8 cellular contexts compared by ENCODE assay signal in the genomic region with DNA sequence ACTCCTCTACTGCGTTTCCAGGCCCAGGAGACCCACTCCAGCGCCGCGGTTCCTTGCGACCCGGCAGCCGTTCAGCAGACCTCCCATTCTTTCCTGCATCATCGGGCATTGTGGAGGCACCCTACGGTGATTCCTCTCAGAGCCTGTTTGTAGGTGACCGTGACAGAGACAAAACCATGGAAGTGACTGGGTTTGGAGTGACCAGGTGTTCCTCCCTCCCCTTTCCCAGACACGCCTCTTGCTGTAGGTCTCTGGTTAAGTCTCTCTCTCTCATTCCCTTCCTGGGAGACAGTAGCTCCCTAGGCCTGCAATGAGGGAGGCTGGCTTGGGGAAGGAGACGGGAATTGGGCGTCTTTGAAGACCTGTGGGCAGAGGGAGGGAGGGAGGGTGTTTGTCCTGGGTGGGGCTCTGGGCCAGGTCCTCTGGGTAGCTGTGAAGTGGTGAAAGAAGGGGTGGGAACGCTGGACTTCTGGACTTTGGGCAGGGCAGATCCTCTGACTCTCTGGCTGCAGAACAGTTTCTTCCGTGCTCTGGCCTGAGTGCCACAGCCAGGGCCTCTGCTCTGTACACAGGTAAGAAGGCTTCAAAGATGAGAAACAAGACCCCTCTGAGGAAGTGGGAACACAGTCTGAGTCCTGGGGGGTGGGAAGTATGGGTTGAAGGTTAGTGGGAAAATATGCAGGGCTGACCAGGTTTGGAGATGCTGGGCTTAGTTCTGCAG. TPM values are rescaled to one million over a fixed set of nuclear protein-coding genes. Genes with fewer than 3 reads are reported as not detected.
A peak's percentile ranks its signal among the peaks of the same experiment; 100 is the strongest.
DNase-seq lines count a peak whose midpoint lies in the region; ATAC-seq, FAIRE-seq and TF ChIP-seq lines count a peak whose summit lies in the region.

No MANE protein-coding gene starts in this region.

- H3K23ac ChIP-seq in IMR-90 (ENCODE audit: low read depth, low read length): peak overlapping the region; percentile 49

- H2AFZ ChIP-seq in IMR-90 (replicated peaks; ENCODE audit: low read length, poor library complexity): peak overlapping the region; percentile 92
- H2AFZ ChIP-seq in astrocyte (ENCODE audit: low read depth, low read length): peak overlapping the region; percentile 90

- CTCF ChIA-PET in IMR-90 (lab: Yijun Ruan, JAX): interaction anchor here (1.4 kb wide), 1 partner anchor 84 kb away, joined by 6 read pairs; no protein-coding TSS in a partner anchor

- H3K27me3 ChIP-seq in IMR-90 (ENCODE audit: control insufficient read depth, insufficient read depth, low read length) (no peaks in the 10 kb centered on the region), astrocyte (ENCODE audit: insufficient read depth, low read length) (no peaks in the 10 kb centered on the region)

- no peaks in the 10 kb centered on the region for H3K9me3 ChIP-seq in IMR-90 (ENCODE audit: control insufficient read depth, insufficient read depth, low read length)
- H3K9me3 ChIP-seq in astrocyte (ENCODE audit: insufficient read depth, low read depth, low read length): no peaks in the 10 kb centered on the region

- H3K4ac ChIP-seq in IMR-90 (ENCODE audit: low read depth, low read length): peak overlapping the region; percentile 96

- H3K27ac ChIP-seq in IMR-90 (ENCODE audit: insufficient read depth, low read length) (peak overlapping the region; percentile 93), astrocyte (ENCODE audit: low read depth, low read length) (peak overlapping the region; percentile 94)

- H3K56ac ChIP-seq in IMR-90 (ENCODE audit: extremely low read depth, insufficient read depth, low read length): no peak overlapping the region

- 100% methylated on average over 1 of the region's 15 CpGs; no CpG with 5 or more reads in 1 of the 2 experiments for WGBS in IMR-90 (ENCODE audit: extremely low coverage in 2 of 2, insufficient read length in 1 of 2), 2 experiments

- H3K79me1 ChIP-seq in IMR-90 (ENCODE audit: low read depth in 1 of 2, low read length in 2 of 2): peaks cover 17 to 35% of the 10 kb centered on the region in 2 experiments

- TF ChIP-seq CTCF in CD14-positive monocyte (IDR thresholded peaks at IDR 0.05) (no peak), IMR-90 (conservative IDR thresholded peaks at IDR 0.05; ENCODE audit: low read depth, low read length) (no peak), astrocyte (IDR thresholded peaks at IDR 0.05; ENCODE audit: insufficient read depth, low read depth, low read length) (no peak)

- H3K14ac ChIP-seq in IMR-90 (replicated peaks; ENCODE audit: low read depth, low read length): peak overlapping the region; percentile 100

- H3K36me3 Mint-ChIP-seq in CD14-positive monocyte (peaks cover 22 to 25% of the 10 kb centered on the region in 2 donors), astrocyte (ENCODE audit: low read depth, unreplicated experiment) (peaks cover 10% of the 10 kb centered on the region)

- peak overlapping the region; percentile 53 for H3K4me3 ChIP-seq in IMR-90 (ENCODE audit: insufficient read depth, low read depth, low read length)
- H3K4me3 ChIP-seq in astrocyte (ENCODE audit: insufficient read depth, low read depth, low read length): peak overlapping the region; percentile 97

- DNase-seq in CD14-positive monocyte (ENCODE audit: low spot score): no peak
- DNase-seq in IMR-90: no peak
- no peak for DNase-seq in astrocyte (ENCODE audit: low read depth)
- peak; percentile 61 for DNase-seq in iPS-NIHi11 (ENCODE audit: low spot score)
- no peak for DNase-seq in stimulated activated naive CD8-positive, alpha-beta T cell treated with anti-CD3 and anti-CD28 coated beads, Interleukin-15, amount 100 ng/mL, for 72 hours
- no peak for DNase-seq in NK-92 treated with Interleukin-12 subunit alpha and Interleukin-12 subunit beta, amount 100 ng/mL, for 24 hours (lab: John Stamatoyannopoulos, UW)
- no peak for DNase-seq in stimulated activated naive CD4-positive, alpha-beta T cell (lab: John Stamatoyannopoulos, UW)
- DNase-seq in medulla oblongata (ENCODE audit: extremely low spot score): no peak

- peak overlapping the region; percentile 93 for H3K4me2 ChIP-seq in IMR-90 (ENCODE audit: low read depth, low read length)
- H3K4me2 ChIP-seq in astrocyte (ENCODE audit: low read length): peak overlapping the region; percentile 95

- H2BK5ac ChIP-seq in IMR-90 (ENCODE audit: low read depth, low read length, poor library complexity, severe bottlenecking): peak overlapping the region; percentile 95

- no peaks in the 10 kb centered on the region for H3K9me3 Mint-ChIP-seq in CD14-positive monocyte
- H3K9me3 Mint-ChIP-seq in astrocyte (ENCODE audit: unreplicated experiment): no peaks in the 10 kb centered on the region
- H3K9me3 Mint-ChIP-seq in stimulated activated naive CD8-positive, alpha-beta T cell treated with anti-CD3 and anti-CD28 coated beads, Interleukin-15, amount 100 ng/mL, for 72 hours: no peaks in the 10 kb centered on the region

- FAIRE-seq in astrocyte (lab: Jason Lieb, UNC): no peak

- in situ Hi-C loops in IMR-90 (cut with MboI; ENCODE audit: low sequenced_read_pairs): no loop called here

- peak overlapping the region; percentile 28 for H3K18ac ChIP-seq in IMR-90 (ENCODE audit: low read depth, low read length)

- peaks cover 9% of the 10 kb centered on the region; the same call in 1 of the 2 replicates for H3K4me1 ChIP-seq in IMR-90 (ENCODE audit: control insufficient read depth, insufficient read depth, low read length)
- H3K4me1 ChIP-seq in astrocyte (ENCODE audit: insufficient read depth, low read length): peaks cover 30% of the 10 kb centered on the region

- no peak for TF ChIP-seq RAD21 in IMR-90 (IDR thresholded peaks at IDR 0.05; ENCODE audit: low read length)

- H4K20me1 ChIP-seq in IMR-90 (ENCODE audit: insufficient read depth, low read length): no peaks in the 10 kb centered on the region
- no peaks in the 10 kb centered on the region for H4K20me1 ChIP-seq in astrocyte (ENCODE audit: insufficient read depth, low read length)

- peak overlapping the region; percentile 92 for H2AK5ac ChIP-seq in IMR-90 (ENCODE audit: low read depth, low read length)

- peaks cover 4% of the 10 kb centered on the region; the same call in 1 of the 2 replicates for H3K9me1 ChIP-seq in IMR-90 (ENCODE audit: insufficient read depth, low read length)

- H2BK20ac ChIP-seq in IMR-90 (ENCODE audit: low read depth, low read length): peak overlapping the region; percentile 29

- peak overlapping the region; percentile 84 for H4K5ac ChIP-seq in IMR-90 (ENCODE audit: low read depth, low read length)

- H3K9ac ChIP-seq in IMR-90 (ENCODE audit: low read depth, low read length) (peak overlapping the region; percentile 91), astrocyte (ENCODE audit: low read length) (peak overlapping the region; percentile 98)

- H3K27ac Mint-ChIP-seq in CD14-positive monocyte: peak overlapping the region; percentile 90 to 100 (median 99)
- H3K27ac Mint-ChIP-seq in astrocyte (ENCODE audit: unreplicated experiment): peak overlapping the region; percentile 100
- H3K27ac Mint-ChIP-seq in stimulated activated naive CD8-positive, alpha-beta T cell treated with anti-CD3 and anti-CD28 coated beads, Interleukin-15, amount 100 ng/mL, for 72 hours: peak overlapping the region; percentile 98 to 99

- H3K4me1 Mint-ChIP-seq in CD14-positive monocyte: peaks cover 25% of the 10 kb centered on the region
- peaks cover 15% of the 10 kb centered on the region for H3K4me1 Mint-ChIP-seq in astrocyte (ENCODE audit: low read depth, unreplicated experiment)
- peaks cover 40% of the 10 kb centered on the region for H3K4me1 Mint-ChIP-seq in stimulated activated naive CD8-positive, alpha-beta T cell treated with anti-CD3 and anti-CD28 coated beads, Interleukin-15, amount 100 ng/mL, for 72 hours

- H3K27me3 Mint-ChIP-seq in CD14-positive monocyte (ENCODE audit: low read depth in 3 of 3) (peaks cover 0 to 2% (median 0%) of the 10 kb centered on the region in 3 donors), astrocyte (ENCODE audit: low read depth, unreplicated experiment) (no peaks in the 10 kb centered on the region)
- H3K27me3 Mint-ChIP-seq in stimulated activated naive CD8-positive, alpha-beta T cell treated with anti-CD3 and anti-CD28 coated beads, Interleukin-15, amount 100 ng/mL, for 72 hours: no peaks in the 10 kb centered on the region

- no peak overlapping the region; the same call in 2 of the 3 replicates for H2BK15ac ChIP-seq in IMR-90 (ENCODE audit: low read depth, low read length)

- H4K8ac ChIP-seq in IMR-90 (ENCODE audit: low read depth in 2 of 2, low read length in 2 of 2): peak overlapping the region; percentile 69 to 97

- peaks cover 30% of the 10 kb centered on the region for H3K79me2 ChIP-seq in astrocyte (ENCODE audit: insufficient read depth, low read length)

- TF ChIP-seq POLR2A in IMR-90 (IDR thresholded peaks at IDR 0.05; ENCODE audit: low read depth, low read length): no peak

- POLR2A ChIA-PET in IMR-90 (lab: Charles Lee; ENCODE audit: unreplicated experiment): no interaction called here

- peak overlapping the region; percentile 64 for H2BK120ac ChIP-seq in IMR-90 (ENCODE audit: low read depth, low read length)

- H3K4me3 Mint-ChIP-seq in CD14-positive monocyte: peak overlapping the region; percentile 85 to 96
- peak overlapping the region; percentile 96 for H3K4me3 Mint-ChIP-seq in astrocyte (ENCODE audit: unreplicated experiment)
- H3K4me3 Mint-ChIP-seq in stimulated activated naive CD8-positive, alpha-beta T cell treated with anti-CD3 and anti-CD28 coated beads, Interleukin-15, amount 100 ng/mL, for 72 hours: peak overlapping the region; percentile 88 to 93

- no TSS peak for BruUV-seq in IMR-90 (replicated peaks; lab: Mats Ljungman, UMichigan)

- H3K36me3 ChIP-seq in IMR-90 (ENCODE audit: control insufficient read depth, insufficient read depth, low read length) (peaks cover 19% of the 10 kb centered on the region), astrocyte (ENCODE audit: insufficient read depth, low read length) (peaks cover 8% of the 10 kb centered on the region)

- peak overlapping the region; percentile 91 for H4K91ac ChIP-seq in IMR-90 (ENCODE audit: insufficient read depth, low read depth, low read length)

- dilution Hi-C loops in IMR-90 (cut with HindIII; ENCODE audit: low sequenced_read_pairs, unreplicated experiment): no loop called here

- ATAC-seq in IMR-90 (ENCODE audit: low read depth): no peak
- ATAC-seq in stimulated activated naive CD8-positive, alpha-beta T cell treated with anti-CD3 and anti-CD28 coated beads, Interleukin-15, amount 100 ng/mL, for 72 hours: no peak

- intact Hi-C loops in CD14-positive monocyte (cut with micrococcal nuclease): no loop called here
- intact Hi-C loops in IMR-90 (cut with micrococcal nuclease): no loop called here

- peak overlapping the region; percentile 94 for H2AK9ac ChIP-seq in IMR-90 (replicated peaks; ENCODE audit: low read depth, low read length, poor library complexity)

RNA-seq across cellular contexts. Expression of a gene that starts 0.8 kb away (rescaled TPM):
- 1 to 10 TPM; 6.0 to 6.1 TPM for polyA plus RNA-seq in CD14-positive monocyte
- 9.7 and 10.9 TPM in 2 replicates for total RNA-seq in IMR-90 (2012; rRNA removed)
- 12.4 and 13.0 TPM in 2 replicates for polyA plus RNA-seq in IMR-90 (2012; rRNA removed)
- 7.7 and 11.3 TPM in 2 replicates for polyA plus RNA-seq in IMR-90 (2012; cell fraction: cytosol; rRNA removed)
- polyA plus RNA-seq in IMR-90 (2012; cell fraction: nucleus; rRNA removed; ENCODE audit: low replicate concordance): 63.8 and 69.4 TPM in 2 replicates
- total RNA-seq in astrocyte: 34.1 and 35.4 TPM in 2 replicates

RNA-seq across cellular contexts. Expression of a gene that starts 1.0 kb away (rescaled TPM):
- polyA plus RNA-seq in CD14-positive monocyte: 10 to 100 TPM; 23.9 to 26.3 TPM
- total RNA-seq in IMR-90 (2012; rRNA removed): 15.8 and 18.1 TPM in 2 replicates
- 45.9 and 46.8 TPM in 2 replicates for polyA plus RNA-seq in IMR-90 (2012; rRNA removed)
- polyA plus RNA-seq in IMR-90 (2012; cell fraction: cytosol; rRNA removed): 23.2 and 43.0 TPM in 2 replicates
- polyA plus RNA-seq in IMR-90 (2012; cell fraction: nucleus; rRNA removed; ENCODE audit: low replicate concordance): 38.5 and 46.5 TPM in 2 replicates
- total RNA-seq in astrocyte: 47.4 and 59.7 TPM in 2 replicates

RNA-seq across cellular contexts. Expression of a gene that starts 6.5 kb away (rescaled TPM):
- polyA plus RNA-seq in CD14-positive monocyte (1 to 10 TPM; 1.2 to 2.4 TPM), IMR-90 (2012; rRNA removed) (38.0 and 39.9 TPM in 2 replicates)
- total RNA-seq in IMR-90 (2012; rRNA removed) (33.3 and 39.3 TPM in 2 replicates), astrocyte (21.2 and 26.3 TPM in 2 replicates)
- polyA plus RNA-seq in IMR-90 (2012; cell fraction: cytosol; rRNA removed): 21.6 and 30.2 TPM in 2 replicates
- 102 and 140 TPM in 2 replicates for polyA plus RNA-seq in IMR-90 (2012; cell fraction: nucleus; rRNA removed; ENCODE audit: low replicate concordance)

RNA-seq across cellular contexts. Expression of a gene that starts 15.9 kb away (rescaled TPM):
- polyA plus RNA-seq in CD14-positive monocyte (not detected), IMR-90 (2012; rRNA removed) (122 and 142 TPM in 2 replicates)
- total RNA-seq in IMR-90 (2012; rRNA removed) (44.4 and 47.1 TPM in 2 replicates), astrocyte (506 and 728 TPM in 2 replicates)
- polyA plus RNA-seq in IMR-90 (2012; cell fraction: cytosol; rRNA removed): 77.1 and 216 TPM in 2 replicates
- polyA plus RNA-seq in IMR-90 (2012; cell fraction: nucleus; rRNA removed; ENCODE audit: low replicate concordance): 374 and 547 TPM in 2 replicates

RNA-seq across cellular contexts. Expression of a gene that starts 38.8 kb away (rescaled TPM):
- polyA plus RNA-seq in CD14-positive monocyte (10 to 100 TPM; 43.3 to 52.5 TPM), IMR-90 (2012; rRNA removed) (54.3 and 55.1 TPM in 2 replicates)
- total RNA-seq in IMR-90 (2012; rRNA removed) (106 and 114 TPM in 2 replicates), astrocyte (68.6 and 77.9 TPM in 2 replicates)
- polyA plus RNA-seq in IMR-90 (2012; cell fraction: cytosol; rRNA removed): 19.9 and 32.2 TPM in 2 replicates
- polyA plus RNA-seq in IMR-90 (2012; cell fraction: nucleus; rRNA removed; ENCODE audit: low replicate concordance): 8.8 and 25.5 TPM in 2 replicates
